Comparison of ENCODE assay signal across 14 cellular contexts in genomic region chr9:120901704-120902103, GRCh38. TPM values are rescaled to one million over a fixed set of nuclear protein-coding genes. Genes with fewer than 3 reads are reported as not detected.
DNase-seq lines count a peak whose midpoint lies in the region; ATAC-seq and TF ChIP-seq lines count a peak whose summit lies in the region.
"Had no signal": no experiment of that assay in that cellular context is flagged by ENCODE, and none has a peak within 500 bp of the region (broad histone marks: within the 10 kb centered on the region; RNA-seq: fewer than 3 reads in every experiment).

No MANE protein-coding gene starts in this region.

- no peak overlapping the region for H3K4me3 Mint-ChIP-seq in activated CD4-positive, alpha-beta T cell treated with anti-CD3 and anti-CD28 coated beads, Interleukin-2, amount 10 ng/mL, durations not matched to agents 7 days and 5 days
- no peak overlapping the region for H3K4me3 Mint-ChIP-seq in activated CD4-positive, alpha-beta memory T cell treated with anti-CD3 and anti-CD28 coated beads, Interleukin-2, amount 10 ng/mL, durations not matched to agents 7 days and 5 days
- no peak overlapping the region for H3K4me3 Mint-ChIP-seq in stimulated activated effector memory CD8-positive, alpha-beta T cell treated with anti-CD3 and anti-CD28 coated beads, Interleukin-12 subunit alpha, Interleukin-12 subunit beta, amount 100 ng/mL, for 72 hours
- H3K4me3 Mint-ChIP-seq: GM23338, type B pancreatic cell, WTC11 had no signal

- ATAC-seq in stimulated activated effector memory CD8-positive, alpha-beta T cell treated with anti-CD3 and anti-CD28 coated beads, Interleukin-12 subunit alpha, Interleukin-12 subunit beta, amount 100 ng/mL, for 72 hours, result no peak
- ATAC-seq in GM18907 (IDR thresholded peaks at IDR 0.05; ENCODE audit: unreplicated experiment) (no peak), HG03280 (IDR thresholded peaks at IDR 0.05; ENCODE audit: unreplicated experiment) (no peak)
- ATAC-seq: GM23338, WTC11 had no signal

- POLR2A ChIA-PET in activated CD4-positive, alpha-beta T cell treated with anti-CD3 and anti-CD28 coated beads, Interleukin-2, amount 10 ng/mL, durations not matched to agents 7 days and 5 days (lab: Charles Lee), result no interaction called here
- POLR2A ChIA-PET in activated CD4-positive, alpha-beta memory T cell treated with anti-CD3 and anti-CD28 coated beads, Interleukin-2, amount 10 ng/mL, durations not matched to agents 7 days and 5 days (lab: Charles Lee), result interaction anchor here (1.5 to 35.8 kb wide), 5 partner anchors 9 to 32 kb away, joined by 5 to 1205 read pairs (median 36); partner anchors contain the start of genes PHF19 and TRAF1

- CTCF ChIA-PET in activated CD4-positive, alpha-beta T cell treated with anti-CD3 and anti-CD28 coated beads, Interleukin-2, amount 10 ng/mL, durations not matched to agents 7 days and 5 days (lab: Charles Lee), result no interaction called here
- CTCF ChIA-PET in activated CD4-positive, alpha-beta memory T cell treated with anti-CD3 and anti-CD28 coated beads, Interleukin-2, amount 10 ng/mL, durations not matched to agents 7 days and 5 days (lab: Charles Lee), result interaction anchor here (1.2 kb wide), 1 partner anchor 80 kb away, joined by 3 read pairs; no protein-coding TSS in a partner anchor

- peaks cover 80% of the 10 kb centered on the region for H3K36me3 Mint-ChIP-seq in activated CD4-positive, alpha-beta T cell treated with anti-CD3 and anti-CD28 coated beads, Interleukin-2, amount 10 ng/mL, durations not matched to agents 7 days and 5 days (ENCODE audit: low read depth)
- H3K36me3 Mint-ChIP-seq in activated CD4-positive, alpha-beta memory T cell treated with anti-CD3 and anti-CD28 coated beads, Interleukin-2, amount 10 ng/mL, durations not matched to agents 7 days and 5 days (ENCODE audit: low read depth), result peaks cover 80% of the 10 kb centered on the region
- H3K36me3 Mint-ChIP-seq in stimulated activated effector memory CD8-positive, alpha-beta T cell treated with anti-CD3 and anti-CD28 coated beads, Interleukin-12 subunit alpha, Interleukin-12 subunit beta, amount 100 ng/mL, for 72 hours, result peaks cover 100% of the 10 kb centered on the region
- H3K36me3 Mint-ChIP-seq: type B pancreatic cell, WTC11 had no signal

- no peak for DNase-seq in activated CD4-positive, alpha-beta T cell treated with anti-CD3 and anti-CD28 coated beads, Interleukin-2, amount 10 ng/mL, durations not matched to agents 7 days and 5 days
- DNase-seq in activated CD4-positive, alpha-beta T cell treated with anti-CD3 and anti-CD28 coated beads for 1 hour, result no peak
- no peak for DNase-seq in activated CD4-positive, alpha-beta memory T cell treated with anti-CD3 and anti-CD28 coated beads, Interleukin-2, amount 10 ng/mL, durations not matched to agents 7 days and 5 days
- peak in 1 of 2 donors; percentile 52 for DNase-seq in stimulated activated effector memory CD8-positive, alpha-beta T cell treated with anti-CD3 and anti-CD28 coated beads, Interleukin-12 subunit alpha, Interleukin-12 subunit beta, amount 100 ng/mL, for 72 hours (ENCODE audit: low spot score in 2 of 2)
- DNase-seq in activated effector memory CD4-positive, alpha-beta T cell treated with anti-CD3 and anti-CD28 coated beads, Interleukin-2, amount 50 U/mL, for 16 hours, result no peak
- DNase-seq: IMR-90, islet precursor cell, NCI-H146 had no signal

- TF ChIP-seq POLR2A in GM18951 (IDR thresholded peaks at IDR 0.05; ENCODE audit: extremely low read depth, insufficient read depth, insufficient read length), result peak; percentile 29

- H3K27ac Mint-ChIP-seq in activated CD4-positive, alpha-beta T cell treated with anti-CD3 and anti-CD28 coated beads, Interleukin-2, amount 10 ng/mL, durations not matched to agents 7 days and 5 days, result peak overlapping the region; percentile 87
- H3K27ac Mint-ChIP-seq in activated CD4-positive, alpha-beta memory T cell treated with anti-CD3 and anti-CD28 coated beads, Interleukin-2, amount 10 ng/mL, durations not matched to agents 7 days and 5 days, result peak overlapping the region; percentile 49
- peak overlapping the region; percentile 93 for H3K27ac Mint-ChIP-seq in stimulated activated effector memory CD8-positive, alpha-beta T cell treated with anti-CD3 and anti-CD28 coated beads, Interleukin-12 subunit alpha, Interleukin-12 subunit beta, amount 100 ng/mL, for 72 hours
- H3K27ac Mint-ChIP-seq: GM23338, WTC11 had no signal

- no peaks in the 10 kb centered on the region for H3K27me3 Mint-ChIP-seq in activated CD4-positive, alpha-beta T cell treated with anti-CD3 and anti-CD28 coated beads, Interleukin-2, amount 10 ng/mL, durations not matched to agents 7 days and 5 days
- H3K27me3 Mint-ChIP-seq in activated CD4-positive, alpha-beta memory T cell treated with anti-CD3 and anti-CD28 coated beads, Interleukin-2, amount 10 ng/mL, durations not matched to agents 7 days and 5 days, result no peaks in the 10 kb centered on the region

- peaks cover 92% of the 10 kb centered on the region for H3K4me1 Mint-ChIP-seq in activated CD4-positive, alpha-beta T cell treated with anti-CD3 and anti-CD28 coated beads, Interleukin-2, amount 10 ng/mL, durations not matched to agents 7 days and 5 days
- H3K4me1 Mint-ChIP-seq in activated CD4-positive, alpha-beta memory T cell treated with anti-CD3 and anti-CD28 coated beads, Interleukin-2, amount 10 ng/mL, durations not matched to agents 7 days and 5 days, result peaks cover 85% of the 10 kb centered on the region
- H3K4me1 Mint-ChIP-seq in stimulated activated effector memory CD8-positive, alpha-beta T cell treated with anti-CD3 and anti-CD28 coated beads, Interleukin-12 subunit alpha, Interleukin-12 subunit beta, amount 100 ng/mL, for 72 hours, result peaks cover 78% of the 10 kb centered on the region

- in situ Hi-C loops in GM18951 (cut with MboI; ENCODE audit: low sequenced_read_pairs, unreplicated experiment), result no loop called here

- no peaks in the 10 kb centered on the region for H3K9me3 Mint-ChIP-seq in activated CD4-positive, alpha-beta T cell treated with anti-CD3 and anti-CD28 coated beads, Interleukin-2, amount 10 ng/mL, durations not matched to agents 7 days and 5 days
- H3K9me3 Mint-ChIP-seq in activated CD4-positive, alpha-beta memory T cell treated with anti-CD3 and anti-CD28 coated beads, Interleukin-2, amount 10 ng/mL, durations not matched to agents 7 days and 5 days, result no peaks in the 10 kb centered on the region
- no peaks in the 10 kb centered on the region for H3K9me3 Mint-ChIP-seq in stimulated activated effector memory CD8-positive, alpha-beta T cell treated with anti-CD3 and anti-CD28 coated beads, Interleukin-12 subunit alpha, Interleukin-12 subunit beta, amount 100 ng/mL, for 72 hours
- H3K9me3 Mint-ChIP-seq: GM23338, type B pancreatic cell, WTC11 had no signal

RNA-seq across cellular contexts. Expression of gene PHF19, which starts 24.7 kb away (rescaled TPM):
- 100 to 1,000 TPM; 331 to 351 TPM for total RNA-seq in activated CD4-positive, alpha-beta T cell treated with anti-CD3 and anti-CD28 coated beads, Interleukin-2, amount 10 ng/mL, durations not matched to agents 7 days and 5 days
- 100 to 1,000 TPM; 229 TPM for total RNA-seq in activated CD4-positive, alpha-beta memory T cell treated with anti-CD3 and anti-CD28 coated beads, Interleukin-2, amount 10 ng/mL, durations not matched to agents 7 days and 5 days

RNA-seq across cellular contexts. Expression of gene TRAF1, which starts 24.9 kb away (rescaled TPM):
- total RNA-seq in activated CD4-positive, alpha-beta T cell treated with anti-CD3 and anti-CD28 coated beads, Interleukin-2, amount 10 ng/mL, durations not matched to agents 7 days and 5 days, result 10 to 100 TPM; 61.9 to 64.3 TPM
- total RNA-seq in activated CD4-positive, alpha-beta memory T cell treated with anti-CD3 and anti-CD28 coated beads, Interleukin-2, amount 10 ng/mL, durations not matched to agents 7 days and 5 days, result 10 to 100 TPM; 73.6 to 74.3 TPM

RNA-seq across cellular contexts. Expression of gene PSMD5, which starts 59.0 kb away (rescaled TPM):
- total RNA-seq in activated CD4-positive, alpha-beta T cell treated with anti-CD3 and anti-CD28 coated beads, Interleukin-2, amount 10 ng/mL, durations not matched to agents 7 days and 5 days, result 10 to 100 TPM; 35.3 to 50.9 TPM
- total RNA-seq in activated CD4-positive, alpha-beta memory T cell treated with anti-CD3 and anti-CD28 coated beads, Interleukin-2, amount 10 ng/mL, durations not matched to agents 7 days and 5 days, result 10 to 100 TPM; 51.8 to 64.0 TPM
